ENCODE assay signal across 13 cellular contexts in genomic region chr4:68267433-68267944, GRCh38. TPM values are rescaled to one million over a fixed set of nuclear protein-coding genes. Genes with fewer than 3 reads are reported as not detected.
A peak's percentile ranks its signal among the peaks of the same experiment; 100 is the strongest.
DNase-seq lines count a peak whose midpoint lies in the region; ATAC-seq and TF ChIP-seq lines count a peak whose summit lies in the region.
"Had no signal": no experiment of that assay in that cellular context is flagged by ENCODE, and none has a peak within 500 bp of the region (broad histone marks: within the 10 kb centered on the region; RNA-seq: fewer than 3 reads in every experiment).

No MANE protein-coding gene starts in this region.

- no TSS peak for BruUV-seq in OCI-LY7 (replicated peaks; lab: Mats Ljungman, UMichigan)

- no peaks in the 10 kb centered on the region for H3K36me3 Mint-ChIP-seq in nephron progenitor cell (ENCODE audit: low read depth)

- H3K27ac ChIP-seq in brain microvascular endothelial cell (peak overlapping the region; percentile 50), OCI-LY7 (ENCODE audit: low read depth, low read length, poor library complexity, severe bottlenecking) (no peak overlapping the region)
- H3K27ac ChIP-seq: ovary, tibial nerve had no signal

- DNase-seq in A172 (ENCODE audit: low spot score): peak; percentile 55
- DNase-seq in HT1080 (ENCODE audit: low read depth): peak; percentile 48
- peak; percentile 69 for DNase-seq in brain microvascular endothelial cell
- peak; percentile 88 for DNase-seq in kidney tubule cell (ENCODE audit: low spot score)
- no peak for DNase-seq in nephron progenitor cell
- DNase-seq in OCI-LY7 (ENCODE audit: low spot score): no peak
- DNase-seq: NCI-H446 treated with DMSO at 0.1 percent for 48 hours, ovary, T-helper 1 cell had no signal

- H3K4me3 Mint-ChIP-seq in nephron progenitor cell: no peak overlapping the region

- H3K27me3 Mint-ChIP-seq in nephron progenitor cell (ENCODE audit: low read depth, poor library complexity): no peaks in the 10 kb centered on the region

- CTCF ChIA-PET in OCI-LY7 (lab: Charles Lee; ENCODE audit: unreplicated experiment): no interaction called here

- H3K36me3 ChIP-seq in brain microvascular endothelial cell (replicated peaks) (no peaks in the 10 kb centered on the region), OCI-LY7 (ENCODE audit: insufficient read depth, low read length) (no peaks in the 10 kb centered on the region)
- H3K36me3 ChIP-seq: ovary, tibial nerve had no signal

- no peak for ATAC-seq in GM18907 (IDR thresholded peaks at IDR 0.05; ENCODE audit: unreplicated experiment)
- ATAC-seq in HG03159 (IDR thresholded peaks at IDR 0.05; ENCODE audit: unreplicated experiment): no peak

- intact Hi-C loops in OCI-LY7 (cut with micrococcal nuclease; ENCODE audit: unreplicated experiment): no loop called here

- H3K9me3 ChIP-seq in OCI-LY7 (ENCODE audit: low read length): no peaks in the 10 kb centered on the region
- H3K9me3 ChIP-seq: ovary, tibial nerve had no signal

- POLR2A ChIA-PET in OCI-LY7 (lab: Charles Lee): no interaction called here

- no peak overlapping the region for H3K4me2 ChIP-seq in OCI-LY7 (ENCODE audit: low read length)

- TF ChIP-seq CTCF in brain microvascular endothelial cell (IDR thresholded peaks at IDR 0.05; ENCODE audit: low read depth, low read length, missing control alignments): no peak
- TF ChIP-seq CTCF in nephron progenitor cell (IDR thresholded peaks at IDR 0.05): no peak
- TF ChIP-seq CTCF in OCI-LY7 (conservative IDR thresholded peaks at IDR 0.05; ENCODE audit: low read length): no peak

- H2AFZ ChIP-seq in OCI-LY7 (ENCODE audit: low read length): no peak overlapping the region

- H3K79me2 ChIP-seq in OCI-LY7 (ENCODE audit: insufficient read depth, low read depth, low read length): no peaks in the 10 kb centered on the region

- no peaks in the 10 kb centered on the region for H3K9me2 ChIP-seq in OCI-LY7 (ENCODE audit: insufficient read depth, low read length)

- H3K27ac Mint-ChIP-seq in nephron progenitor cell: no peak overlapping the region
- H3K27ac Mint-ChIP-seq: activated T-helper 2 cell treated with anti-CD3 and anti-CD28 coated beads, Interferon-gamma antibody, Interleukin-2, Interleukin-4, amounts not matched to agents 10 μg/mL and 5 μg/mL and 100 μg/mL, durations not matched to agents 14 hours and 24 hours and 36 hours had no signal

- no peak overlapping the region for H3K4me3 ChIP-seq in brain microvascular endothelial cell (ENCODE audit: low read depth, low read length)
- no peak overlapping the region for H3K4me3 ChIP-seq in OCI-LY7 (ENCODE audit: low read depth, low read length, poor library complexity, severe bottlenecking)
- H3K4me3 ChIP-seq: ovary, tibial nerve had no signal

- peaks cover 17% of the 10 kb centered on the region for H3K9me3 Mint-ChIP-seq in nephron progenitor cell

- peaks cover 7% of the 10 kb centered on the region for H3K4me1 Mint-ChIP-seq in nephron progenitor cell

- no peaks in the 10 kb centered on the region for H3K27me3 ChIP-seq in brain microvascular endothelial cell (replicated peaks)
- H3K27me3 ChIP-seq: ovary, tibial nerve had no signal

- H4K20me1 ChIP-seq in OCI-LY7 (ENCODE audit: insufficient read depth, low read length): no peaks in the 10 kb centered on the region

- H3K4me1 ChIP-seq in OCI-LY7 (ENCODE audit: insufficient read depth, low read length, poor library complexity, severe bottlenecking): no peaks in the 10 kb centered on the region

- in situ Hi-C loops in brain microvascular endothelial cell (cut with HindIII; ENCODE audit: low pct_ligation_motif_present, low sequenced_read_pairs): no loop called here

RNA-seq across cellular contexts. Expression of gene TMPRSS11B, which starts 22.0 kb away (rescaled TPM):
- not detected in 2 replicates for total RNA-seq in A172 (2014; rRNA removed; shearing (Covaris generic))
- total RNA-seq in HT1080 (2014; rRNA removed; shearing (Covaris generic)): not detected in 2 replicates
- polyA plus RNA-seq in HT1080 (2015; cell fraction: cytosol; rRNA removed): not detected in 2 replicates
- not detected in 2 replicates for polyA plus RNA-seq in HT1080 (2015; cell fraction: nucleus; rRNA removed)
- not detected in 2 replicates for total RNA-seq in OCI-LY7 (2014; rRNA removed; shearing (Covaris generic))
- total RNA-seq in OCI-LY7 (2022): not detected in 2 replicates
- total RNA-seq: activated T-helper 2 cell treated with anti-CD3 and anti-CD28 coated beads, Interferon-gamma antibody, Interleukin-2, Interleukin-4, amounts not matched to agents 10 μg/mL and 5 μg/mL and 100 μg/mL, durations not matched to agents 14 hours and 24 hours and 36 hours; ovary; tibial nerve had no signal
- polyA plus RNA-seq: ovary had no signal

Comparison
In these comparisons a context has a peak if more than half of its experiments do, and no peak if none do; other contexts are left out.
1. DNase-seq: peak in A172 (single experiment), HT1080 (single experiment), brain microvascular endothelial cell (single experiment) and kidney tubule cell (single experiment); none in nephron progenitor cell (single experiment) and OCI-LY7 (single experiment).